Comparison of ENCODE assay signal across 15 cellular contexts in genomic region chr1:205279986-205280385, GRCh38. TPM values are rescaled to one million over a fixed set of nuclear protein-coding genes. Genes with fewer than 3 reads are reported as not detected.
DNase-seq lines count a peak whose midpoint lies in the region; ATAC-seq and TF ChIP-seq lines count a peak whose summit lies in the region.
"Had no signal": no experiment of that assay in that cellular context is flagged by ENCODE, and none has a peak within 500 bp of the region (broad histone marks: within the 10 kb centered on the region; RNA-seq: fewer than 3 reads in every experiment).

No MANE protein-coding gene starts in this region.

- DNase-seq in activated naive CD4-positive, alpha-beta T cell treated with anti-CD3 and anti-CD28 coated beads, Interleukin-2, amount 10 ng/mL, durations not matched to agents 7 days and 5 days = peak; percentile 68
- no peak for DNase-seq in activated naive CD4-positive, alpha-beta T cell (lab: John Stamatoyannopoulos, UW)
- peak in 1 of 3 donors; percentile 46 for DNase-seq in Peyer's patch
- peak; percentile 72 for DNase-seq in epithelial cell of esophagus (ENCODE audit: low read depth)
- no peak for DNase-seq in stimulated activated naive B cell treated with anti-CD40 and anti-IgM and Interleukin-4, amounts not matched to agents 10 μg/mL and 1 μg/mL and 100 μg/mL, for 72 hours
- no peak for DNase-seq in NCI-H2081 (lab: John Stamatoyannopoulos, UW)
- DNase-seq: amniotic stem cell; cortex of kidney; mesendoderm; NCI-H2107; stimulated activated CD8-positive, alpha-beta memory T cell treated with anti-CD3 and anti-CD28 coated beads, Interleukin-4, amount 100 ng/mL, for 48 hours; SW 1271; uterus had no signal

- peak overlapping the region; percentile 26 for H3K4me3 Mint-ChIP-seq in activated naive CD4-positive, alpha-beta T cell treated with anti-CD3 and anti-CD28 coated beads, Interleukin-2, amount 10 ng/mL, durations not matched to agents 7 days and 5 days
- no peak overlapping the region for H3K4me3 Mint-ChIP-seq in stimulated activated naive B cell treated with anti-CD40 and anti-IgM and Interleukin-4, amounts not matched to agents 10 μg/mL and 1 μg/mL and 100 μg/mL, for 72 hours

- H3K9me3 ChIP-seq in Peyer's patch = no peaks in the 10 kb centered on the region
- H3K9me3 ChIP-seq: uterus had no signal

- CTCF ChIA-PET in activated naive CD4-positive, alpha-beta T cell treated with anti-CD3 and anti-CD28 coated beads, Interleukin-2, amount 10 ng/mL, durations not matched to agents 7 days and 5 days (lab: Charles Lee) = interaction anchor here (1.0 to 26.5 kb wide), 3 partner anchors 8 to 208 kb away, joined by 4 to 1108 read pairs (median 4); partner anchors contain the start of gene NUAK2

- TF ChIP-seq CTCF in Peyer's patch (IDR thresholded peaks at IDR 0.05) = no peak
- no peak for TF ChIP-seq CTCF in epithelial cell of esophagus (IDR thresholded peaks at IDR 0.05; ENCODE audit: insufficient read depth, low read depth, low read length, missing control alignments)

- no peaks in the 10 kb centered on the region for H3K27me3 ChIP-seq in Peyer's patch
- H3K27me3 ChIP-seq: uterus had no signal

- no peak for TF ChIP-seq POLR2A in Peyer's patch (IDR thresholded peaks at IDR 0.05)

- peaks cover 14% of the 10 kb centered on the region for H3K36me3 Mint-ChIP-seq in activated naive CD4-positive, alpha-beta T cell treated with anti-CD3 and anti-CD28 coated beads, Interleukin-2, amount 10 ng/mL, durations not matched to agents 7 days and 5 days
- H3K36me3 Mint-ChIP-seq in stimulated activated naive B cell treated with anti-CD40 and anti-IgM and Interleukin-4, amounts not matched to agents 10 μg/mL and 1 μg/mL and 100 μg/mL, for 72 hours = no peaks in the 10 kb centered on the region

- H3K4me1 ChIP-seq in Peyer's patch = peaks cover 3 to 31% (median 17%) of the 10 kb centered on the region in 4 donors

- H3K9me3 Mint-ChIP-seq in activated naive CD4-positive, alpha-beta T cell treated with anti-CD3 and anti-CD28 coated beads, Interleukin-2, amount 10 ng/mL, durations not matched to agents 7 days and 5 days = peaks cover 4% of the 10 kb centered on the region
- H3K9me3 Mint-ChIP-seq in stimulated activated naive B cell treated with anti-CD40 and anti-IgM and Interleukin-4, amounts not matched to agents 10 μg/mL and 1 μg/mL and 100 μg/mL, for 72 hours = no peaks in the 10 kb centered on the region

- peak overlapping the region in 3 of 4 donors; percentile 18 to 60 (median 48) for H3K27ac ChIP-seq in Peyer's patch
- H3K27ac ChIP-seq: uterus had no signal

- no peak overlapping the region for H3K4me3 ChIP-seq in Peyer's patch
- no peak overlapping the region for H3K4me3 ChIP-seq in epithelial cell of esophagus (ENCODE audit: low read length)
- H3K4me3 ChIP-seq: uterus had no signal

- peaks cover 63% of the 10 kb centered on the region for H3K27me3 Mint-ChIP-seq in activated naive CD4-positive, alpha-beta T cell treated with anti-CD3 and anti-CD28 coated beads, Interleukin-2, amount 10 ng/mL, durations not matched to agents 7 days and 5 days
- H3K27me3 Mint-ChIP-seq in stimulated activated naive B cell treated with anti-CD40 and anti-IgM and Interleukin-4, amounts not matched to agents 10 μg/mL and 1 μg/mL and 100 μg/mL, for 72 hours = no peaks in the 10 kb centered on the region

- no peaks in the 10 kb centered on the region for H3K36me3 ChIP-seq in Peyer's patch
- H3K36me3 ChIP-seq: uterus had no signal

- peaks cover 75% of the 10 kb centered on the region for H3K4me1 Mint-ChIP-seq in activated naive CD4-positive, alpha-beta T cell treated with anti-CD3 and anti-CD28 coated beads, Interleukin-2, amount 10 ng/mL, durations not matched to agents 7 days and 5 days
- H3K4me1 Mint-ChIP-seq in stimulated activated naive B cell treated with anti-CD40 and anti-IgM and Interleukin-4, amounts not matched to agents 10 μg/mL and 1 μg/mL and 100 μg/mL, for 72 hours = peaks cover 63 to 91% of the 10 kb centered on the region in 2 donors

- peak; percentile 56 to 57 for ATAC-seq in stimulated activated naive B cell treated with anti-CD40 and anti-IgM and Interleukin-4, amounts not matched to agents 10 μg/mL and 1 μg/mL and 100 μg/mL, for 72 hours (replicated peaks)
- ATAC-seq in GM21381 (IDR thresholded peaks at IDR 0.05; ENCODE audit: unreplicated experiment) = no peak
- ATAC-seq in HG02588 (IDR thresholded peaks at IDR 0.05; ENCODE audit: unreplicated experiment) = no peak

- H3K27ac Mint-ChIP-seq in activated naive CD4-positive, alpha-beta T cell treated with anti-CD3 and anti-CD28 coated beads, Interleukin-2, amount 10 ng/mL, durations not matched to agents 7 days and 5 days = peak overlapping the region; percentile 86
- peak overlapping the region; percentile 68 for H3K27ac Mint-ChIP-seq in stimulated activated naive B cell treated with anti-CD40 and anti-IgM and Interleukin-4, amounts not matched to agents 10 μg/mL and 1 μg/mL and 100 μg/mL, for 72 hours

RNA-seq across cellular contexts. Expression of gene NUAK2, which starts 41.6 kb away (rescaled TPM):
- 10 to 100 TPM; 22.0 to 40.0 (median 30.9) TPM for total RNA-seq in Peyer's patch

RNA-seq across cellular contexts. Expression of gene TMCC2, which starts 52.2 kb away (rescaled TPM):
- 1 to 10 TPM in 2 of 4 donors, under 1 TPM in 2; 0.53 to 4.1 (median 1.1) TPM for total RNA-seq in Peyer's patch

Comparison
In these comparisons a context has a peak if more than half of its experiments do, and no peak if none do; other contexts are left out.
1. DNase-seq: peak in activated naive CD4-positive, alpha-beta T cell treated with anti-CD3 and anti-CD28 coated beads, Interleukin-2, amount 10 ng/mL, durations not matched to agents 7 days and 5 days (single experiment) and epithelial cell of esophagus (single experiment); none in activated naive CD4-positive, alpha-beta T cell (0 of 4), stimulated activated naive B cell treated with anti-CD40 and anti-IgM and Interleukin-4, amounts not matched to agents 10 μg/mL and 1 μg/mL and 100 μg/mL, for 72 hours (single experiment) and NCI-H2081 (0 of 2).
2. ATAC-seq: peak in stimulated activated naive B cell treated with anti-CD40 and anti-IgM and Interleukin-4, amounts not matched to agents 10 μg/mL and 1 μg/mL and 100 μg/mL, for 72 hours (2 of 2); none in GM21381 (single experiment) and HG02588 (single experiment).